In the genomic region with DNA sequence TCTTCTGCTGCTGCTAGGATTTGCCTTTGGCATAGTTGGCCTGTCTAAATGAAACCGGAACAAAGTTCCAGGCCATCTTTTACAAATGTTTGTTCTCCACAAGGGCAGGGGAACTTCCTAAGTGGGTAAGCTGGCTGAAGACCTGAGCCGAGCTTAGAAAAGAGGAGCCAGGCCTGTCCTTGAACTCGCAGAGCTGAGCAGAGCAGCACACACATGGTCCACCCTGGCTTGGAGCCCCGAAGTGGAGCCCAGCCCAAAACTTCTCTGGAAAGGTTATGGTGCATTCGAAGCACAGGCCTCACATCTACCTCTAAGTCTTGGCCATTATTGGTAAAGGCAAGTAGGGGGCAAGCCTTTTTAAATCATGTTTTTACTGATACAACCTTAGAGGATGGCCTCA, we compare ENCODE assay signal across 22 cellular contexts.
"Had no signal": no experiment of that assay in that cellular context is flagged by ENCODE, and none has a peak within 500 bp of the region (broad histone marks: within the 10 kb centered on the region; RNA-seq: fewer than 3 reads in every experiment).

No MANE protein-coding gene starts in this region.

- H3K4me1 ChIP-seq: foreskin keratinocyte, lower lobe of right lung, tibial nerve had no signal

- H3K27ac Mint-ChIP-seq: activated CD8-positive, alpha-beta T cell treated with anti-CD3 and anti-CD28 coated beads, Interleukin-2, amount 10 ng/mL, durations not matched to agents 7 days and 5 days; activated naive CD4-positive, alpha-beta T cell treated with anti-CD3 and anti-CD28 coated beads, Interleukin-2, amount 50 U/mL, for 24 hours; dendritic cell treated with granulocyte-macrophage colony-stimulating factor and Interleukin-4, amounts not matched to agents 40 ng/mL and 50 ng/mL, for 4 days; naive thymus-derived CD8-positive, alpha-beta T cell; stimulated activated effector memory CD8-positive, alpha-beta T cell treated with anti-CD3 and anti-CD28 coated beads, Interleukin-12 subunit alpha, Interleukin-12 subunit beta, amount 100 ng/mL, for 72 hours had no signal

- H3K4me3 ChIP-seq: lower lobe of right lung, tibial nerve had no signal

- H3K27me3 Mint-ChIP-seq: dendritic cell treated with granulocyte-macrophage colony-stimulating factor and Interleukin-4, amounts not matched to agents 40 ng/mL and 50 ng/mL, for 4 days; stimulated activated naive CD8-positive, alpha-beta T cell treated with anti-CD3 and anti-CD28 coated beads, Interleukin-15, amount 100 ng/mL, for 72 hours had no signal

- H3K27ac ChIP-seq: foreskin keratinocyte, lower lobe of right lung, tibial nerve, WERI-Rb-1 had no signal

- H3K4me3 Mint-ChIP-seq: activated CD8-positive, alpha-beta T cell treated with anti-CD3 and anti-CD28 coated beads, Interleukin-2, amount 10 ng/mL, durations not matched to agents 7 days and 5 days; activated naive CD4-positive, alpha-beta T cell treated with anti-CD3 and anti-CD28 coated beads, Interleukin-2, amount 50 U/mL, for 24 hours; dendritic cell treated with granulocyte-macrophage colony-stimulating factor and Interleukin-4, amounts not matched to agents 40 ng/mL and 50 ng/mL, for 4 days; naive thymus-derived CD8-positive, alpha-beta T cell; stimulated activated effector memory CD8-positive, alpha-beta T cell treated with anti-CD3 and anti-CD28 coated beads, Interleukin-12 subunit alpha, Interleukin-12 subunit beta, amount 100 ng/mL, for 72 hours; stimulated activated naive CD8-positive, alpha-beta T cell treated with anti-CD3 and anti-CD28 coated beads, Interleukin-15, amount 100 ng/mL, for 72 hours had no signal

- FAIRE-seq: small intestine, TTC549 had no signal

- H3K27me3 ChIP-seq: foreskin keratinocyte, tibial nerve had no signal

- H3K36me3 Mint-ChIP-seq: activated naive CD4-positive, alpha-beta T cell treated with anti-CD3 and anti-CD28 coated beads, Interleukin-2, amount 50 U/mL, for 24 hours; brain; naive thymus-derived CD8-positive, alpha-beta T cell; stimulated activated effector memory CD8-positive, alpha-beta T cell treated with anti-CD3 and anti-CD28 coated beads, Interleukin-12 subunit alpha, Interleukin-12 subunit beta, amount 100 ng/mL, for 72 hours had no signal

- H3K4me1 Mint-ChIP-seq: activated naive CD4-positive, alpha-beta T cell treated with anti-CD3 and anti-CD28 coated beads, Interleukin-2, amount 50 U/mL, for 24 hours; naive thymus-derived CD8-positive, alpha-beta T cell; stimulated activated effector memory CD8-positive, alpha-beta T cell treated with anti-CD3 and anti-CD28 coated beads, Interleukin-12 subunit alpha, Interleukin-12 subunit beta, amount 100 ng/mL, for 72 hours; stimulated activated naive CD8-positive, alpha-beta T cell treated with anti-CD3 and anti-CD28 coated beads, Interleukin-15, amount 100 ng/mL, for 72 hours had no signal

- DNase-seq: activated CD4-positive, alpha-beta T cell treated with anti-CD3 and anti-CD28 coated beads, Interleukin-2, amount 50 U/mL, for 1 hour; activated CD4-positive, CD25-positive, alpha-beta regulatory T cell treated with anti-CD3 and anti-CD28 coated beads, Interleukin-2, amount 50 U/mL, for 72 hours; activated CD8-positive, alpha-beta T cell treated with anti-CD3 and anti-CD28 coated beads, Interleukin-2, amount 10 ng/mL, durations not matched to agents 7 days and 5 days; activated gamma-delta T cell treated with Interleukin-2 at 50 U/mL for 16 hours; aorta; effector CD4-positive, alpha-beta T cell; foreskin keratinocyte; lower lobe of right lung; naive thymus-derived CD8-positive, alpha-beta T cell; occipital lobe; small intestine; stimulated activated CD4-positive, alpha-beta T cell treated with anti-CD3 and anti-CD28 coated beads, Interleukin-2, amount 100 ng/mL, for 24 hours; stimulated activated naive CD8-positive, alpha-beta T cell treated with anti-CD3 and anti-CD28 coated beads, Interleukin-15, amount 100 ng/mL, for 72 hours; WERI-Rb-1 had no signal

- ATAC-seq: activated CD8-positive, alpha-beta T cell treated with anti-CD3 and anti-CD28 coated beads, Interleukin-2, amount 10 ng/mL, durations not matched to agents 7 days and 5 days; foreskin keratinocyte; left lobe of liver; lower lobe of right lung; naive thymus-derived CD8-positive, alpha-beta T cell; sciatic nerve; stimulated activated effector memory CD8-positive, alpha-beta T cell treated with anti-CD3 and anti-CD28 coated beads, Interleukin-12 subunit alpha, Interleukin-12 subunit beta, amount 100 ng/mL, for 72 hours; stimulated activated naive CD8-positive, alpha-beta T cell treated with anti-CD3 and anti-CD28 coated beads, Interleukin-15, amount 100 ng/mL, for 72 hours had no signal

- H3K9me3 ChIP-seq: lower lobe of right lung, tibial nerve had no signal

- H3K9me3 Mint-ChIP-seq: activated naive CD4-positive, alpha-beta T cell treated with anti-CD3 and anti-CD28 coated beads, Interleukin-2, amount 50 U/mL, for 24 hours; dendritic cell treated with granulocyte-macrophage colony-stimulating factor and Interleukin-4, amounts not matched to agents 40 ng/mL and 50 ng/mL, for 4 days; stimulated activated effector memory CD8-positive, alpha-beta T cell treated with anti-CD3 and anti-CD28 coated beads, Interleukin-12 subunit alpha, Interleukin-12 subunit beta, amount 100 ng/mL, for 72 hours; stimulated activated naive CD8-positive, alpha-beta T cell treated with anti-CD3 and anti-CD28 coated beads, Interleukin-15, amount 100 ng/mL, for 72 hours had no signal

- H3K36me3 ChIP-seq: lower lobe of right lung, tibial nerve, WERI-Rb-1 had no signal
